ENCODE assay signal across 13 cellular contexts in genomic region chr2:148603562-148603920, GRCh38.
DNase-seq lines count a peak whose midpoint lies in the region; ATAC-seq and TF ChIP-seq lines count a peak whose summit lies in the region.
"Had no signal": no experiment of that assay in that cellular context is flagged by ENCODE, and none has a peak within 500 bp of the region (broad histone marks: within the 10 kb centered on the region; RNA-seq: fewer than 3 reads in every experiment).

No MANE protein-coding gene starts in this region.

- no peak for TF ChIP-seq CTCF in GM12865 (IDR thresholded peaks at IDR 0.05; ENCODE audit: insufficient read depth, low read depth, low read length, missing control alignments)

- no peak overlapping the region for H3K4me3 ChIP-seq in GM12865 (ENCODE audit: low read depth, low read length)
- H3K4me3 ChIP-seq: thoracic aorta had no signal

- peak; percentile 99 for ATAC-seq in GM19025 (IDR thresholded peaks at IDR 0.05; ENCODE audit: low read depth, unreplicated experiment)
- peak; percentile 98 for ATAC-seq in HG02642 (IDR thresholded peaks at IDR 0.05; ENCODE audit: poor library complexity, unreplicated experiment)
- ATAC-seq in HG03520 (IDR thresholded peaks at IDR 0.05; ENCODE audit: unreplicated experiment): peak; percentile 99
- ATAC-seq: HCT116 had no signal

- DNase-seq in GM12865 (ENCODE audit: low read depth): peak; percentile 89
- DNase-seq in SIG-M5 (lab: John Stamatoyannopoulos, UW): no peak
- DNase-seq in MV-4-11 (lab: John Stamatoyannopoulos, UW): no peak
- no peak for DNase-seq in stimulated activated naive CD4-positive, alpha-beta T cell treated with Interleukin-2 at 50 U/mL for 16 hours (lab: John Stamatoyannopoulos, UW)
- DNase-seq in OCI-M1 (lab: John Stamatoyannopoulos, UW): no peak
- DNase-seq: cerebellar nuclear complex, NCI-H1694 treated with DMSO at 0.1 percent for 48 hours, small intestine had no signal
